In the genomic region with DNA sequence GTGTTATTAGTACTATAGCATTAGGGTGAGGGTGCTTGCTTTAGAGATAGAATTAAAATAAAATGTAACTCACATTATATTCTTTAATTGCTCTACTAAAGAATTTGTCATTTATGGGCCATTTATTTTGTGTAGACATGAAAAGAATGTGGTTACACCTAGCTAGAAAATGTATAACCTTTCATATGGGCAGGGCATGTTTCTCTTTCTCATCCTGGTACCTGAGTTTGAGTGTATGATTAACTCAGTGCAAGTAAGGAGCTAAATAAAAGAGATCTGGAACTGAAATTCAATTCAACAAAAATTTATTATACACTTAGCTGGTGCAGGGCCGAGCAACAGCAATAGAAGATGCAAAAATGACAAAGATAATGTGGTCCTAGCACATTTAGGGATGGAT, we compare ENCODE assay signal across 27 cellular contexts. TPM values are rescaled to one million over a fixed set of nuclear protein-coding genes. Genes with fewer than 3 reads are reported as not detected.
A peak's percentile ranks its signal among the peaks of the same experiment; 100 is the strongest.
DNase-seq lines count a peak whose midpoint lies in the region; ATAC-seq, FAIRE-seq and TF ChIP-seq lines count a peak whose summit lies in the region.
"Had no signal": no experiment of that assay in that cellular context is flagged by ENCODE, and none has a peak within 500 bp of the region (broad histone marks: within the 10 kb centered on the region; RNA-seq: fewer than 3 reads in every experiment).

No MANE protein-coding gene starts in this region.

- TF ChIP-seq RAD21 in liver (IDR thresholded peaks at IDR 0.05) (peak in 1 of 2 donors; percentile 6), HepG2 (CRISPR knock-in tag; IDR thresholded peaks at IDR 0.05) (no peak)

- TF ChIP-seq CTCF in liver (IDR thresholded peaks at IDR 0.05; ENCODE audit: low read depth, low read length, missing input control) (no peak), HepG2 (CRISPR knock-in tag; IDR thresholded peaks at IDR 0.05) (no peak), RWPE2 (IDR thresholded peaks at IDR 0.05; ENCODE audit: poor library complexity, severe bottlenecking) (no peak), A673 (conservative IDR thresholded peaks at IDR 0.05; ENCODE audit: low read depth, low read length) (no peak), GM13976 (IDR thresholded peaks at IDR 0.05; ENCODE audit: borderline replicate concordance, control extremely low read depth, extremely low read depth, insufficient read depth, missing control alignments) (no peak)

- H3K27me3 Mint-ChIP-seq in activated CD4-positive, alpha-beta memory T cell treated with anti-CD3 and anti-CD28 coated beads, Interleukin-2, amount 10 ng/mL, durations not matched to agents 7 days and 5 days: no peaks in the 10 kb centered on the region
- H3K27me3 Mint-ChIP-seq: brain had no signal

- H4K20me1 ChIP-seq in HepG2 (ENCODE audit: insufficient read depth, low read length): no peaks in the 10 kb centered on the region

- no peak overlapping the region for H3K4me3 Mint-ChIP-seq in activated CD4-positive, alpha-beta memory T cell treated with anti-CD3 and anti-CD28 coated beads, Interleukin-2, amount 10 ng/mL, durations not matched to agents 7 days and 5 days
- H3K4me3 Mint-ChIP-seq: activated naive CD4-positive, alpha-beta T cell treated with anti-CD3 and anti-CD28 coated beads for 36 hours; brain had no signal

- H3K9ac ChIP-seq in liver (ENCODE audit: low read depth in 1 of 2, low read length in 2 of 2) (no peak overlapping the region), HepG2 (ENCODE audit: insufficient read depth, low read depth, low read length) (no peak overlapping the region)
- H3K9ac ChIP-seq: parathyroid adenoma had no signal

- POLR2A ChIA-PET in HepG2 (lab: Yijun Ruan, JAX) (no interaction called here), A673 (lab: Charles Lee; ENCODE audit: low non-redundant PET) (no interaction called here)
- POLR2A ChIA-PET in activated CD4-positive, alpha-beta memory T cell treated with anti-CD3 and anti-CD28 coated beads, Interleukin-2, amount 10 ng/mL, durations not matched to agents 7 days and 5 days (lab: Charles Lee): no interaction called here

- H3K9me3 Mint-ChIP-seq in activated CD4-positive, alpha-beta memory T cell treated with anti-CD3 and anti-CD28 coated beads, Interleukin-2, amount 10 ng/mL, durations not matched to agents 7 days and 5 days: no peaks in the 10 kb centered on the region
- H3K9me3 Mint-ChIP-seq: activated naive CD4-positive, alpha-beta T cell treated with anti-CD3 and anti-CD28 coated beads for 36 hours; brain had no signal

- WGBS in liver: 53% methylated on average over 1 of the region's 1 CpG
- 0% methylated on average over 1 of the region's 1 CpG for WGBS in HepG2 (ENCODE audit: low lambda C conversion rate)

- peak overlapping the region; percentile 37 to 75 for H3K27ac ChIP-seq in liver (ENCODE audit: low read depth in 1 of 2, low read length in 2 of 2)
- H3K27ac ChIP-seq in HepG2 (ENCODE audit: extremely low read length, insufficient read depth, low read length): no peak overlapping the region
- peak overlapping the region; percentile 4 for H3K27ac ChIP-seq in RWPE2 (ENCODE audit: poor library complexity, severe bottlenecking)
- H3K27ac ChIP-seq in A673 (ENCODE audit: low read depth, low read length, poor library complexity, severe bottlenecking): no peak overlapping the region
- H3K27ac ChIP-seq: 22Rv1, adrenal gland, heart left ventricle, parathyroid adenoma, SJCRH30, suprapubic skin had no signal

- H3K36me3 ChIP-seq in liver (ENCODE audit: control insufficient read depth in 4 of 4, insufficient read depth in 3 of 4, low read depth in 1 of 4, low read length in 3 of 4) (no peaks in the 10 kb centered on the region), HepG2 (replicated peaks in 1 of 2; ENCODE audit: control insufficient read depth in 1 of 2, insufficient read depth in 2 of 2, low read length in 2 of 2) (no peaks in the 10 kb centered on the region), RWPE2 (ENCODE audit: low read depth) (no peaks in the 10 kb centered on the region), A673 (ENCODE audit: insufficient read depth, low read length, poor library complexity, severe bottlenecking) (no peaks in the 10 kb centered on the region)
- H3K36me3 ChIP-seq: adrenal gland, heart left ventricle, SJCRH30, suprapubic skin had no signal

- DNase-seq in HepG2 (ENCODE audit: low spot score) (no peak), RWPE2 (ENCODE audit: low spot score) (no peak), left colon (no peak), A673 (ENCODE audit: low spot score) (no peak), ACHN (no peak), GM13976 (ENCODE audit: low spot score) (no peak)
- no peak for DNase-seq in activated CD4-positive, alpha-beta memory T cell treated with anti-CD3 and anti-CD28 coated beads, Interleukin-2, amount 10 ng/mL, durations not matched to agents 7 days and 5 days
- DNase-seq: activated CD4-positive, alpha-beta T cell treated with anti-CD3 and anti-CD28 coated beads, Interleukin-2, amount 50 U/mL, for 48 hours; activated CD4-positive, CD25-positive, alpha-beta regulatory T cell; activated naive CD4-positive, alpha-beta T cell treated with anti-CD3 and anti-CD28 coated beads for 36 hours; adrenal gland; DND-41; foreskin melanocyte; GF-D8; heart left ventricle; NCI-H748 treated with DMSO at 0.1 percent for 48 hours; SJCRH30; stimulated activated naive CD4-positive, alpha-beta T cell treated with Interleukin-2 at 50 U/mL for 16 hours; SW 1271 had no signal

- CTCF ChIA-PET in HepG2 (lab: Yijun Ruan, JAX; ENCODE audit: low intra/inter-chr PET ratio, low total read pairs) (no interaction called here), A673 (lab: Charles Lee) (no interaction called here)
- CTCF ChIA-PET in activated CD4-positive, alpha-beta memory T cell treated with anti-CD3 and anti-CD28 coated beads, Interleukin-2, amount 10 ng/mL, durations not matched to agents 7 days and 5 days (lab: Charles Lee): no interaction called here

- intact Hi-C loops in HepG2 (cut with micrococcal nuclease; ENCODE audit: unreplicated experiment): no loop called here
- intact Hi-C loops in left colon (cut with DNase I, micrococcal nuclease): no loop called here
- intact Hi-C loops in A673 (cut with micrococcal nuclease; ENCODE audit: unreplicated experiment): no loop called here

- H3K79me2 ChIP-seq in HepG2 (ENCODE audit: insufficient read depth, low read length): no peaks in the 10 kb centered on the region
- H3K79me2 ChIP-seq: parathyroid adenoma had no signal

- peaks cover 10 to 51% (median 19%) of the 10 kb centered on the region in 4 donors for H3K4me1 ChIP-seq in liver (ENCODE audit: control insufficient read depth in 4 of 4, insufficient read depth in 4 of 4, low read length in 3 of 4)
- H3K4me1 ChIP-seq in HepG2 (ENCODE audit: insufficient read depth, low read length): peaks cover 27% of the 10 kb centered on the region
- H3K4me1 ChIP-seq in RWPE2 (ENCODE audit: insufficient read depth, poor library complexity, severe bottlenecking): peaks cover 25% of the 10 kb centered on the region
- peaks cover 4% of the 10 kb centered on the region for H3K4me1 ChIP-seq in A673 (ENCODE audit: insufficient read depth, low read length, poor library complexity, severe bottlenecking)
- H3K4me1 ChIP-seq: parathyroid adenoma had no signal

- H3K27me3 ChIP-seq in liver (ENCODE audit: control insufficient read depth in 4 of 4, insufficient read depth in 4 of 4, low read length in 3 of 4) (no peaks in the 10 kb centered on the region), HepG2 (ENCODE audit: control insufficient read depth in 1 of 2, insufficient read depth in 2 of 2, low read length in 2 of 2) (no peaks in the 10 kb centered on the region), RWPE2 (ENCODE audit: insufficient read depth, poor library complexity, severe bottlenecking) (no peaks in the 10 kb centered on the region), A673 (replicated peaks; ENCODE audit: insufficient read depth, low read depth, low read length, poor library complexity) (no peaks in the 10 kb centered on the region)
- H3K27me3 ChIP-seq: adrenal gland, heart left ventricle, SJCRH30, suprapubic skin had no signal

- no peak overlapping the region for H3K27ac Mint-ChIP-seq in activated CD4-positive, alpha-beta memory T cell treated with anti-CD3 and anti-CD28 coated beads, Interleukin-2, amount 10 ng/mL, durations not matched to agents 7 days and 5 days
- H3K27ac Mint-ChIP-seq: activated naive CD4-positive, alpha-beta T cell treated with anti-CD3 and anti-CD28 coated beads for 36 hours had no signal

- H3K4me1 Mint-ChIP-seq in activated CD4-positive, alpha-beta memory T cell treated with anti-CD3 and anti-CD28 coated beads, Interleukin-2, amount 10 ng/mL, durations not matched to agents 7 days and 5 days: peaks cover 18% of the 10 kb centered on the region

- in situ Hi-C loops in HepG2 (cut with HindIII; ENCODE audit: extremely low pct_ligation_motif_present, low pct_unique_long_range_greater_than_20kb): no loop called here
- in situ Hi-C loops in ACHN (cut with HindIII; ENCODE audit: low pct_ligation_motif_present, low pct_unique_long_range_greater_than_20kb, low sequenced_read_pairs): no loop called here
- in situ Hi-C loops in GM13976 (cut with MboI; ENCODE audit: low sequenced_read_pairs, unreplicated experiment): loop anchor here (10.0 kb wide), 1 partner anchor 197 kb away; no protein-coding TSS in a partner anchor

- H3K4me2 ChIP-seq in HepG2 (ENCODE audit: low read depth, low read length): no peak overlapping the region
- H3K4me2 ChIP-seq: smooth muscle cell had no signal

- no peak for FAIRE-seq in HepG2 (lab: Jason Lieb, UNC)
- FAIRE-seq: D721Med, H54 had no signal

- peaks cover 2% of the 10 kb centered on the region for H3K36me3 Mint-ChIP-seq in activated CD4-positive, alpha-beta memory T cell treated with anti-CD3 and anti-CD28 coated beads, Interleukin-2, amount 10 ng/mL, durations not matched to agents 7 days and 5 days (ENCODE audit: low read depth)
- H3K36me3 Mint-ChIP-seq: brain had no signal

- no peak overlapping the region for H2AFZ ChIP-seq in HepG2 (ENCODE audit: low read length)
- H2AFZ ChIP-seq: parathyroid adenoma had no signal

- H3K4me3 ChIP-seq in liver (ENCODE audit: low read depth in 1 of 3, low read length in 3 of 3) (no peak overlapping the region), HepG2 (replicated peaks in 1 of 3; ENCODE audit: insufficient read depth in 1 of 3, low read depth in 2 of 3, low read length in 3 of 3) (no peak overlapping the region), RWPE2 (ENCODE audit: severe bottlenecking) (no peak overlapping the region), A673 (ENCODE audit: low read depth, low read length, poor library complexity, severe bottlenecking) (no peak overlapping the region)
- H3K4me3 ChIP-seq: adrenal gland, heart left ventricle, SJCRH30, smooth muscle cell, suprapubic skin had no signal

- no peaks in the 10 kb centered on the region for H3K9me3 ChIP-seq in liver (ENCODE audit: control insufficient read depth in 4 of 4, low read length in 3 of 4)
- H3K9me3 ChIP-seq in HepG2 (ENCODE audit: low read length): no peaks in the 10 kb centered on the region
- H3K9me3 ChIP-seq in RWPE2 (ENCODE audit: severe bottlenecking): no peaks in the 10 kb centered on the region
- no peaks in the 10 kb centered on the region for H3K9me3 ChIP-seq in A673 (ENCODE audit: low read depth, low read length, poor library complexity, severe bottlenecking)
- H3K9me3 ChIP-seq: adrenal gland, heart left ventricle, SJCRH30, suprapubic skin had no signal

- ATAC-seq in HepG2 (no peak), RWPE2 (ENCODE audit: low read depth) (no peak), left colon (peak; percentile 86)
- ATAC-seq: heart left ventricle had no signal

- BruUV-seq in HepG2 (replicated peaks; lab: Mats Ljungman, UMichigan) (no TSS peak), A673 (replicated peaks; lab: Mats Ljungman, UMichigan) (no TSS peak)

- no peak for TF ChIP-seq POLR2A in HepG2 (IDR thresholded peaks at IDR 0.05; ENCODE audit: insufficient read depth in 1 of 2, low read depth in 2 of 2, low read length in 2 of 2)

- TF ChIP-seq EP300 in HepG2 (IDR thresholded peaks at IDR 0.05; ENCODE audit: low read depth in 2 of 2, low read length in 2 of 2): no peak
- no peak for TF ChIP-seq EP300 in HepG2 (CRISPR knock-in tag; IDR thresholded peaks at IDR 0.05; ENCODE audit: borderline replicate concordance)

RNA-seq across cellular contexts. Expression of gene MAP3K7CL, which starts 47.4 kb away (rescaled TPM):
- total RNA-seq in liver (1 to 10 TPM; 2.6 to 3.5 TPM), HepG2 (2016; rRNA removed; fragmentation: Illumina TruSeq; extraction: Trizol) (0.15 TPM in 1 of 2 replicates, not detected in the other), left colon (1 to 10 TPM; 4.0 to 4.4 TPM), A673 (2021) (2.2 and 3.1 TPM in 2 replicates)
- polyA plus RNA-seq in liver (1 to 10 TPM; 1.4 to 3.5 TPM), HepG2 (2011; rRNA removed) (0.04 TPM in 1 of 2 replicates, not detected in the other)
- total RNA-seq in HepG2 (2016; cell fraction: cytosol; rRNA removed; fragmentation: Illumina TruSeq; extraction: Trizol; ENCODE audit: low read depth): not detected in 2 replicates
- total RNA-seq in HepG2 (2016; cell fraction: insoluble cytoplasmic fraction; rRNA removed; fragmentation: Illumina TruSeq; extraction: Trizol): 0.37 TPM in 1 of 2 replicates, not detected in the other
- total RNA-seq in HepG2 (2016; cell fraction: membrane; rRNA removed; fragmentation: Illumina TruSeq; extraction: Trizol): not detected in 2 replicates
- not detected in 2 replicates for total RNA-seq in HepG2 (2016; cell fraction: nucleus; rRNA removed; fragmentation: Illumina TruSeq; extraction: Trizol)
- 0.04 TPM in 1 of 2 replicates, not detected in the other for polyA plus RNA-seq in HepG2 (2011; cell fraction: cytosol; rRNA removed)
- not detected in 2 replicates for polyA plus RNA-seq in HepG2 (2011; cell fraction: nucleus; rRNA removed)
- polyA plus RNA-seq in HepG2 (2012): not detected in 2 replicates
- 0.18 TPM in 1 of 2 replicates, not detected in the other for polyA plus RNA-seq in HepG2 (2016; cell fraction: cytosol; fragmentation: Illumina TruSeq; extraction: Trizol; ENCODE audit: low read depth)
- polyA plus RNA-seq in HepG2 (2016; cell fraction: insoluble cytoplasmic fraction; fragmentation: Illumina TruSeq; extraction: Trizol; ENCODE audit: low read depth): not detected in 2 replicates
- 0.13 and 0.19 TPM in 2 replicates for polyA plus RNA-seq in HepG2 (2016; cell fraction: membrane; fragmentation: Illumina TruSeq; extraction: Trizol; ENCODE audit: low read depth)
- not detected in 2 replicates for polyA plus RNA-seq in HepG2 (2016; cell fraction: nucleus; fragmentation: Illumina TruSeq; extraction: Trizol; ENCODE audit: insufficient read depth, low read depth)
- polyA minus RNA-seq in HepG2 (2011; rRNA and poly(A)+ RNA removed; ENCODE audit: low replicate concordance): 5.5 TPM in 1 of 2 replicates, not detected in the other
- not detected in 2 replicates for polyA minus RNA-seq in HepG2 (2011; cell fraction: cytosol; rRNA and poly(A)+ RNA removed)
- not detected in 2 replicates for polyA minus RNA-seq in HepG2 (2011; cell fraction: nucleus; rRNA and poly(A)+ RNA removed)
- total RNA-seq in activated CD4-positive, alpha-beta memory T cell treated with anti-CD3 and anti-CD28 coated beads, Interleukin-2, amount 10 ng/mL, durations not matched to agents 7 days and 5 days: 1 to 10 TPM; 6.7 to 7.7 TPM

Comparison
In these comparisons a context has a peak if more than half of its experiments do, and no peak if none do; other contexts are left out.
1. H3K27ac ChIP-seq: peak in liver (2 of 2) and RWPE2 (single experiment); none in HepG2 (single experiment) and A673 (single experiment).